12 cellular contexts compared by ENCODE assay signal in genomic region chr12:34294671-34295365, GRCh38.
"Had no signal": no experiment of that assay in that cellular context is flagged by ENCODE, and none has a peak within 500 bp of the region (broad histone marks: within the 10 kb centered on the region; RNA-seq: fewer than 3 reads in every experiment).

No MANE protein-coding gene starts in this region.

- H3K27ac ChIP-seq: vagina had no signal

- DNase-seq: activated naive CD4-positive, alpha-beta T cell treated with anti-CD3 and anti-CD28 coated beads, Interleukin-2, amount 10 ng/mL, durations not matched to agents 7 days and 5 days; amniotic stem cell; mammary epithelial cell; natural killer cell; nucleus accumbens; stimulated activated CD4-positive, alpha-beta T cell treated with anti-CD3 and anti-CD28 coated beads, Interleukin-15, amount 100 ng/mL, for 24 hours; stimulated activated CD4-positive, alpha-beta T cell treated with anti-CD3 and anti-CD28 coated beads, Interleukin-4, amount 100 ng/mL, for 24 hours; stimulated activated naive CD8-positive, alpha-beta T cell treated with anti-CD3 and anti-CD28 coated beads, Interleukin-15, amount 100 ng/mL, for 72 hours had no signal

- H3K27me3 Mint-ChIP-seq: activated naive CD4-positive, alpha-beta T cell treated with anti-CD3 and anti-CD28 coated beads, Interleukin-2, amount 10 ng/mL, durations not matched to agents 7 days and 5 days; stimulated activated naive CD8-positive, alpha-beta T cell treated with anti-CD3 and anti-CD28 coated beads, Interleukin-15, amount 100 ng/mL, for 72 hours had no signal

- H3K9me3 ChIP-seq: vagina had no signal

- H3K4me1 ChIP-seq: vagina had no signal

- H3K4me3 Mint-ChIP-seq: activated naive CD4-positive, alpha-beta T cell treated with anti-CD3 and anti-CD28 coated beads, Interleukin-2, amount 10 ng/mL, durations not matched to agents 7 days and 5 days; brain; natural killer cell; stimulated activated naive CD8-positive, alpha-beta T cell treated with anti-CD3 and anti-CD28 coated beads, Interleukin-15, amount 100 ng/mL, for 72 hours had no signal

- ATAC-seq: esophagus mucosa; natural killer cell; SK-N-SH treated with all-trans-retinoic acid at 6 μM for 48 hours; stimulated activated naive CD8-positive, alpha-beta T cell treated with anti-CD3 and anti-CD28 coated beads, Interleukin-15, amount 100 ng/mL, for 72 hours had no signal

- H3K27ac Mint-ChIP-seq: activated naive CD4-positive, alpha-beta T cell treated with anti-CD3 and anti-CD28 coated beads, Interleukin-2, amount 10 ng/mL, durations not matched to agents 7 days and 5 days; brain; natural killer cell; stimulated activated naive CD8-positive, alpha-beta T cell treated with anti-CD3 and anti-CD28 coated beads, Interleukin-15, amount 100 ng/mL, for 72 hours had no signal

- H3K36me3 Mint-ChIP-seq: brain, natural killer cell had no signal

- H3K4me3 ChIP-seq: vagina had no signal

- H3K27me3 ChIP-seq: vagina had no signal

- H3K4me1 Mint-ChIP-seq: activated naive CD4-positive, alpha-beta T cell treated with anti-CD3 and anti-CD28 coated beads, Interleukin-2, amount 10 ng/mL, durations not matched to agents 7 days and 5 days; brain; natural killer cell; stimulated activated naive CD8-positive, alpha-beta T cell treated with anti-CD3 and anti-CD28 coated beads, Interleukin-15, amount 100 ng/mL, for 72 hours had no signal

- H3K36me3 ChIP-seq: vagina had no signal
